17 cellular contexts compared by ENCODE assay signal in the genomic region with DNA sequence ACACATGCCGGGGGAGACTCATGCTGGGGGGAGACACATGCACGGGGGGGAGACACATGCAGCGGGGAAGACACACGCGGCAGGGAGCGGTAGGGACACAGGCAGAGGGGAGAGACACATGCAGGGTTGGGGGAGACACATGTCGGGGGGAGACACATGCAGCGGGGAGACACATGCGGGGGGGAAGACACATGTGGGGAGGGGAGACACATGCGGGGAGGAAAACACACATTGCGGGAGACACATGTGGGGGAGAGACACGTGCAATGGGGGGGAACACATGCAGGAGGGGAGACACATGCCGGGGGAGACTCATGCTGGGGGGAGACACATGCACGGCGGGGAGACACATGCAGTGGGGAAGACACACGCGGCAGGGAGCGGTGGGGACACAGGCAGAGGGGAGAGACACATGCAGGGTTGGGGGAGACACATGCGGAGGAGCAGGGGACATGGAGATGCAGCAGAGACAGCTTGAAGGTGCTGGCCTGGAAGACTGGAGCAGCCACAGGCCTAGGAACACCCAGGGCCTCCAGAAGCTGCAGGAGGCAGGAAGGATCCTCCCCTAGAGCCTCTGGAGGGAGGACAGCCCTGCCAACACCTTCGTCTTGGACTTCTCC. TPM values are rescaled to one million over a fixed set of nuclear protein-coding genes. Genes with fewer than 3 reads are reported as not detected.
"Had no signal": no experiment of that assay in that cellular context is flagged by ENCODE, and none has a peak within 500 bp of the region (broad histone marks: within the 10 kb centered on the region; RNA-seq: fewer than 3 reads in every experiment).

No MANE protein-coding gene starts in this region.

- ATAC-seq: heart left ventricle; left lung; natural killer cell; SK-N-SH treated with all-trans-retinoic acid at 6 μM for 48 hours; stimulated activated naive B cell treated with anti-CD40 and anti-IgM and Interleukin-4, amounts not matched to agents 10 μg/mL and 1 μg/mL and 100 μg/mL, for 72 hours had no signal

- DNase-seq: activated CD4-positive, CD25-positive, alpha-beta regulatory T cell treated with anti-CD3 and anti-CD28 coated beads, Interleukin-2, amount 50 U/mL, for 72 hours; activated gamma-delta T cell treated with Interleukin-2 at 50 U/mL for 16 hours; anterior cingulate cortex; cerebellar nuclear complex; dermis blood vessel endothelial cell; mesenchymal stem cell; natural killer cell; stimulated activated CD4-positive, alpha-beta T cell treated with anti-CD3 and anti-CD28 coated beads, Interleukin-2, amount 100 ng/mL, for 48 hours; stimulated activated naive B cell treated with anti-CD40 and anti-IgM and Interleukin-4, amounts not matched to agents 10 μg/mL and 1 μg/mL and 100 μg/mL, for 72 hours had no signal

- H3K9me3 ChIP-seq: prostate gland had no signal

- H3K4me1 ChIP-seq: heart left ventricle, left lung, prostate gland, tibial nerve had no signal

- H3K36me3 ChIP-seq: heart left ventricle, left lung, prostate gland, tibial nerve had no signal

- H3K27ac ChIP-seq: heart left ventricle, left lung, prostate gland, tibial nerve had no signal

- H3K4me3 ChIP-seq: heart left ventricle, left lung, prostate gland, tibial nerve had no signal

- FAIRE-seq: frontal cortex, islet of Langerhans had no signal

RNA-seq across cellular contexts. Expression of a gene that starts 20.3 kb away (rescaled TPM):
- total RNA-seq: epithelial cell of proximal tubule had no signal
